Comparison of ENCODE assay signal across 8 cellular contexts in genomic region chr1:116738673-116739370, GRCh38.
DNase-seq lines count a peak whose midpoint lies in the region; ATAC-seq and TF ChIP-seq lines count a peak whose summit lies in the region.

No MANE protein-coding gene starts in this region.

- POLR2A ChIA-PET in HEK293T (lab: Yijun Ruan, JAX): interaction anchor here (0.9 to 2.2 kb wide), 2 partner anchors 8 to 321 kb away, joined by 3 to 13 read pairs; partner anchors contain the start of gene TTF2

- ATAC-seq in GM19035 (IDR thresholded peaks at IDR 0.05; ENCODE audit: unreplicated experiment): peak; percentile 58
- ATAC-seq in HG03175 (IDR thresholded peaks at IDR 0.05; ENCODE audit: unreplicated experiment): peak; percentile 75

- CTCF ChIA-PET in HEK293T (lab: Yijun Ruan, JAX): interaction anchor here (0.6 to 2.4 kb wide), 6 partner anchors 13 to 143 kb away, joined by 3 to 8 read pairs (median 4); no protein-coding TSS in a partner anchor

- DNase-seq in activated T-helper 1 cell treated with Interleukin-2 at 50 U/mL for 16 hours (ENCODE audit: low read depth) (peak; percentile 31), NCI-H526 (lab: John Stamatoyannopoulos, UW) (no peak), NCI-H1105 treated with DMSO at 0.1 percent for 48 hours (lab: John Stamatoyannopoulos, UW) (no peak), NCI-H2029 treated with DMSO at 0.1 percent for 48 hours (lab: John Stamatoyannopoulos, UW) (no peak), HEK293T (ENCODE audit: extremely low spot score) (no peak)
- peak in 2 of 3 experiments; percentile 49 to 61 for DNase-seq in stimulated activated CD4-positive, alpha-beta T cell treated with anti-CD3 and anti-CD28 coated beads, TNF-alpha, amount 100 ng/mL, for 4 hours (ENCODE audit: low read depth in 3 of 3)

TF ChIP-seq in HEK293T, 16 proteins besides CTCF, POLR2A, EP300 and RAD21:
- TF ChIP-seq LEF1 (IDR thresholded peaks at IDR 0.05; ENCODE audit: borderline replicate concordance) (no peak), PKNOX1 (IDR thresholded peaks at IDR 0.05) (no peak), SP1 (IDR thresholded peaks at IDR 0.05) (no peak), ELF4 (IDR thresholded peaks at IDR 0.05) (no peak), TARDBP (IDR thresholded peaks at IDR 0.05) (no peak), ARNT (IDR thresholded peaks at IDR 0.05) (no peak), L3MBTL2 (conservative IDR thresholded peaks at IDR 0.05) (no peak), NFRKB (IDR thresholded peaks at IDR 0.05) (no peak), HDGF (IDR thresholded peaks at IDR 0.05; ENCODE audit: borderline replicate concordance) (no peak), FOXK2 (IDR thresholded peaks at IDR 0.05) (no peak), ZNF384 (IDR thresholded peaks at IDR 0.05) (no peak), SUZ12 (IDR thresholded peaks at IDR 0.05) (no peak)
TF ChIP-seq in HEK293T: peak in this region for 0.

Comparison
In these comparisons a context has a peak if more than half of its experiments do, and no peak if none do; other contexts are left out.
1. DNase-seq: peak in activated T-helper 1 cell treated with Interleukin-2 at 50 U/mL for 16 hours (single experiment) and stimulated activated CD4-positive, alpha-beta T cell treated with anti-CD3 and anti-CD28 coated beads, TNF-alpha, amount 100 ng/mL, for 4 hours (2 of 3); none in NCI-H526 (0 of 2), NCI-H1105 treated with DMSO at 0.1 percent for 48 hours (single experiment), NCI-H2029 treated with DMSO at 0.1 percent for 48 hours (single experiment) and HEK293T (single experiment).